ENCODE assay signal across 4 cellular contexts in the genomic region with DNA sequence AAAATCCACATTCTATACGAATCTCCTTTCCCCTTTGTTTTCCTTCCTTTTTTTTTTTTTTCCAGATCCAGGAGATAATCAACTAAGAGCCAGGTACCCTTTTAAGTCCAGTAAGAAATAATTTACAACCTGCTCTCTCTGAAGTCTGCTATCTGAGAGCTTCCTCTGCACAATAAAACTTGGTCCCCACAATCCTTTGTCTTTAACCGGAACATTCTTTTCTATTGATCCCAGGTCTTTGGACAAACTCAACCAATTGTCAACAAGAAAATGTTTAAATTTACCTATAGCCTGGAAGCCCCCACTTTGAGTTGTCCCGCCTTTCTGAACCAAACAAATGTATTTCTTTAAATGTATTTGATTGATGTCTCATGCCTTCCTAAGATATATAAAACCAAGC. TPM values are rescaled to one million over a fixed set of nuclear protein-coding genes. Genes with fewer than 3 reads are reported as not detected.
"Had no signal": no experiment of that assay in that cellular context is flagged by ENCODE, and none has a peak within 500 bp of the region (broad histone marks: within the 10 kb centered on the region; RNA-seq: fewer than 3 reads in every experiment).

No MANE protein-coding gene starts in this region.

RNA-seq across cellular contexts. Expression of a gene that starts 35.4 kb away (rescaled TPM):
- total RNA-seq: LHCN-M2, MCF 10A, Right ventricle myocardium inferior, RPMI7951 had no signal
